Comparison of ENCODE assay signal across 8 cellular contexts in genomic region chr14:69713127-69713800, GRCh38. TPM values are rescaled to one million over a fixed set of nuclear protein-coding genes. Genes with fewer than 3 reads are reported as not detected.
DNase-seq lines count a peak whose midpoint lies in the region; ATAC-seq and TF ChIP-seq lines count a peak whose summit lies in the region.

No MANE protein-coding gene starts in this region.

- no peak overlapping the region for H3K4me3 ChIP-seq in mesendoderm (ENCODE audit: low read length)

- peak overlapping the region; percentile 2 for H2BK5ac ChIP-seq in mesendoderm (ENCODE audit: low read length)

- H4K5ac ChIP-seq in mesendoderm (ENCODE audit: low read length) = no peak overlapping the region

- H3K27me3 Mint-ChIP-seq in CD14-positive monocyte (ENCODE audit: low read depth in 3 of 3) = peaks cover 0 to 5% (median 2%) of the 10 kb centered on the region in 3 donors
- H3K27me3 Mint-ChIP-seq in activated naive CD8-positive, alpha-beta T cell = no peaks in the 10 kb centered on the region

- H3K36me3 ChIP-seq in mesendoderm (ENCODE audit: control insufficient read depth, insufficient read depth, low read length) = no peaks in the 10 kb centered on the region

- ATAC-seq in GM19397 (IDR thresholded peaks at IDR 0.05; ENCODE audit: unreplicated experiment) (no peak), GM21529 (IDR thresholded peaks at IDR 0.05; ENCODE audit: unreplicated experiment) (no peak)

- H3K36me3 Mint-ChIP-seq in CD14-positive monocyte = peaks cover 63 to 76% of the 10 kb centered on the region in 2 donors
- peaks cover 7% of the 10 kb centered on the region for H3K36me3 Mint-ChIP-seq in activated naive CD8-positive, alpha-beta T cell

- no CpG with 5 or more reads among the region's 4 CpGs for WGBS in mesendoderm (ENCODE audit: extremely low coverage, insufficient coverage, low lambda C conversion rate)

- H3K9ac ChIP-seq in mesendoderm (ENCODE audit: low read length) = no peak overlapping the region

- H3K4me1 ChIP-seq in mesendoderm (ENCODE audit: control insufficient read depth, low read depth, low read length) = peaks cover 12% of the 10 kb centered on the region

- no peak overlapping the region for H2BK120ac ChIP-seq in mesendoderm (ENCODE audit: low read depth, low read length)

- no peaks in the 10 kb centered on the region for H3K79me1 ChIP-seq in mesendoderm (ENCODE audit: low read length)

- no peak overlapping the region for H3K23ac ChIP-seq in mesendoderm (ENCODE audit: low read length)

- no peak overlapping the region for H2BK15ac ChIP-seq in mesendoderm (replicated peaks; ENCODE audit: low read depth)

- DNase-seq in CD14-positive monocyte (ENCODE audit: low spot score) = no peak
- DNase-seq in NCI-H1417 treated with DMSO at 0.1 percent for 48 hours (lab: John Stamatoyannopoulos, UW) = peak; percentile 79
- peak; percentile 75 for DNase-seq in mesendoderm
- no peak for DNase-seq in effector CD8-positive, alpha-beta T cell (lab: John Stamatoyannopoulos, UW)
- no peak for DNase-seq in DMS114 treated with DMSO at 0.1 percent for 48 hours (lab: John Stamatoyannopoulos, UW; ENCODE audit: unreplicated experiment)

- no peaks in the 10 kb centered on the region for H3K9me3 Mint-ChIP-seq in CD14-positive monocyte
- no peaks in the 10 kb centered on the region for H3K9me3 Mint-ChIP-seq in activated naive CD8-positive, alpha-beta T cell (ENCODE audit: low read depth)

- peak overlapping the region; percentile 72 for H3K27ac ChIP-seq in mesendoderm (ENCODE audit: low read depth, low read length)

- H3K4ac ChIP-seq in mesendoderm (ENCODE audit: low read depth, low read length) = no peak overlapping the region

- H3K27ac Mint-ChIP-seq in CD14-positive monocyte = peak overlapping the region in 5 of 7 donors; percentile 32 to 93 (median 75)
- peak overlapping the region; percentile 16 for H3K27ac Mint-ChIP-seq in activated naive CD8-positive, alpha-beta T cell

- intact Hi-C loops in CD14-positive monocyte (cut with micrococcal nuclease) = loop anchor here in 1 of 2 donors (5.0 kb wide), 1 partner anchor 61 kb away; no protein-coding TSS in a partner anchor

- H3K4me2 ChIP-seq in mesendoderm (ENCODE audit: low read length) = no peak overlapping the region

- H3K18ac ChIP-seq in mesendoderm (ENCODE audit: low read length) = no peak overlapping the region

- no peaks in the 10 kb centered on the region for H3K27me3 ChIP-seq in mesendoderm (ENCODE audit: insufficient read depth, low read length, poor library complexity)

- no peak overlapping the region for H4K8ac ChIP-seq in mesendoderm (ENCODE audit: low read depth, low read length)

- no peak overlapping the region for H3K56ac ChIP-seq in mesendoderm (ENCODE audit: low read length)

- H2AK5ac ChIP-seq in mesendoderm (ENCODE audit: low read length) = no peak overlapping the region

- H3K4me3 Mint-ChIP-seq in CD14-positive monocyte = no peak overlapping the region
- no peak overlapping the region for H3K4me3 Mint-ChIP-seq in activated naive CD8-positive, alpha-beta T cell

- H3K79me2 ChIP-seq in mesendoderm (ENCODE audit: control insufficient read depth, insufficient read depth, low read length) = no peaks in the 10 kb centered on the region

- no peak for TF ChIP-seq CTCF in CD14-positive monocyte (IDR thresholded peaks at IDR 0.05)

- peaks cover 79% of the 10 kb centered on the region for H3K4me1 Mint-ChIP-seq in CD14-positive monocyte
- H3K4me1 Mint-ChIP-seq in activated naive CD8-positive, alpha-beta T cell (ENCODE audit: low read depth) = peaks cover 36% of the 10 kb centered on the region

RNA-seq across cellular contexts. Expression of gene SRSF5, which starts 53.7 kb away (rescaled TPM):
- polyA plus RNA-seq in CD14-positive monocyte = 100 to 1,000 TPM; 410 to 502 TPM
- 231 TPM for polyA plus RNA-seq in mesendoderm (2013, experiment 1 of 2)
- polyA plus RNA-seq in mesendoderm (2013, experiment 2 of 2) = 225 TPM

Comparison
In these comparisons a context has a peak if more than half of its experiments do, and no peak if none do; other contexts are left out.
1. DNase-seq: peak in NCI-H1417 treated with DMSO at 0.1 percent for 48 hours (single experiment) and mesendoderm (single experiment); none in CD14-positive monocyte (single experiment), effector CD8-positive, alpha-beta T cell (single experiment) and DMS114 treated with DMSO at 0.1 percent for 48 hours (single experiment).